ENCODE assay signal across 1 cellular context in the genomic region with DNA sequence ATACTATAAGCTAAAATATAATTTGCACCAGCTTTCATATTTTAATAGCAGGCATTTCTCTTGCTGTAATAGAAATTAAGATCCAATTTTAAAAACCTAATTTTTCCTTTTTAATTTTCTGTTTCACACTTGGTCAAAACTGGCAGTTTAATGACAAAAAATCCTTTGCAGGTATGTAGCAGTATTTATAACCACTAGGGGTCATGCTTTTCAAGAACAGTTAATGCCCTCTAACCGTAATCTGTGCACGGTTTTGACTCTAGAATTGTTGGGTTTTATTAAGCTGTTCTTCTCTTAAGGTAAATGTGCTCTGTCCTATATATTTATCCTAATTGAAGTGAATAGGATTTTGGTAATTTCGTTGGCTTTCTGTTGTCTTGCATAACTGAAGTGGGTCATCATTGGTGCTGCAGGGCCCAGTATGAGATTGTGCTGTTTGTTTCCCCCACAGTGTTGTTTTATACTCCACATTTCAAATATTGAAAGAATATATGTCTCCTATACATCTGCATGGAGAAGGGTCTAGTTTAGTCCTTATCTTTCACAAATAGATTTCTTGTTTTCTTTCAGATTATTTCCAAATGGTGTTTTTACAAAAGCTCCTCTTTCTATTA.
TF ChIP-seq lines count a peak whose summit lies in the region.

No MANE protein-coding gene starts in this region.

TF ChIP-seq in GM23338, 12 proteins besides CTCF, POLR2A, EP300 and RAD21 (continued from another document):
- TF ChIP-seq ZNF462 (CRISPR knock-in tag; IDR thresholded peaks at IDR 0.05), result no peak
- TF ChIP-seq EZH2 (IDR thresholded peaks at IDR 0.05; ENCODE audit: low read depth, unreplicated experiment), result no peak
- no peak for TF ChIP-seq ZNF331 (CRISPR knock-in tag; IDR thresholded peaks at IDR 0.05; ENCODE audit: low read depth)
- no peak for TF ChIP-seq STAT1 (IDR thresholded peaks at IDR 0.05; ENCODE audit: unreplicated experiment)
- TF ChIP-seq ZNF114 (CRISPR knock-in tag; IDR thresholded peaks at IDR 0.05), result no peak
